ENCODE assay signal across 9 cellular contexts in genomic region chr9:105449081-105449480, GRCh38. TPM values are rescaled to one million over a fixed set of nuclear protein-coding genes. Genes with fewer than 3 reads are reported as not detected.
DNase-seq lines count a peak whose midpoint lies in the region; ATAC-seq and TF ChIP-seq lines count a peak whose summit lies in the region.
"Had no signal": no experiment of that assay in that cellular context is flagged by ENCODE, and none has a peak within 500 bp of the region (broad histone marks: within the 10 kb centered on the region; RNA-seq: fewer than 3 reads in every experiment).

No MANE protein-coding gene starts in this region.

- H3K36me3 ChIP-seq in OCI-LY7 (ENCODE audit: insufficient read depth, low read length) (no peaks in the 10 kb centered on the region), duodenal mucosa (ENCODE audit: control insufficient read depth in 1 of 2, insufficient read depth in 2 of 2, low read length in 2 of 2) (no peaks in the 10 kb centered on the region)

- peak overlapping the region; percentile 89 for H3K4me2 ChIP-seq in OCI-LY7 (ENCODE audit: low read length)

- peaks cover 37% of the 10 kb centered on the region for H3K4me1 Mint-ChIP-seq in osteocyte (ENCODE audit: unreplicated experiment)

- H3K4me3 Mint-ChIP-seq in osteocyte (ENCODE audit: unreplicated experiment), result peak overlapping the region; percentile 80

- no peaks in the 10 kb centered on the region for H3K9me3 Mint-ChIP-seq in osteocyte (ENCODE audit: unreplicated experiment)

- peaks cover 4% of the 10 kb centered on the region; the same call in 1 of the 2 replicates for H4K20me1 ChIP-seq in OCI-LY7 (ENCODE audit: insufficient read depth, low read length)

- H3K9me2 ChIP-seq in OCI-LY7 (ENCODE audit: insufficient read depth, low read length), result no peaks in the 10 kb centered on the region

- peaks cover 20% of the 10 kb centered on the region for H3K4me1 ChIP-seq in OCI-LY7 (ENCODE audit: insufficient read depth, low read length, poor library complexity, severe bottlenecking)
- peaks cover 9 to 26% of the 10 kb centered on the region in 2 donors for H3K4me1 ChIP-seq in duodenal mucosa (ENCODE audit: control insufficient read depth in 1 of 2, insufficient read depth in 2 of 2, low read length in 2 of 2)

- intact Hi-C loops in OCI-LY7 (cut with micrococcal nuclease; ENCODE audit: unreplicated experiment) (loop anchor here (5.0 kb wide), 1 partner anchor 108 kb away; the partner anchor contains the start of gene FKTN), sciatic nerve (cut with DNase I) (no loop called here)

- H3K79me2 ChIP-seq in OCI-LY7 (ENCODE audit: insufficient read depth, low read depth, low read length), result 0 out of 2 replicates have a peak, but pooled peaks cover 11% of the 10 kb centered on the region

- no peak overlapping the region for H3K27ac ChIP-seq in OCI-LY7 (ENCODE audit: low read depth, low read length, poor library complexity, severe bottlenecking)
- no peak overlapping the region for H3K27ac ChIP-seq in duodenal mucosa (ENCODE audit: low read depth, low read length)

- H3K9me3 ChIP-seq in OCI-LY7 (ENCODE audit: low read length), result no peaks in the 10 kb centered on the region
- H3K9me3 ChIP-seq in duodenal mucosa (ENCODE audit: control insufficient read depth in 1 of 2, low read length in 2 of 2), result no peaks in the 10 kb centered on the region

- ATAC-seq in HG02885 (IDR thresholded peaks at IDR 0.05; ENCODE audit: poor library complexity, unreplicated experiment) (no peak), GM21447 (IDR thresholded peaks at IDR 0.05; ENCODE audit: unreplicated experiment) (no peak), sciatic nerve (no peak)

- H3K36me3 Mint-ChIP-seq in osteocyte (ENCODE audit: unreplicated experiment), result no peaks in the 10 kb centered on the region

- TSS peak; percentile 65 for BruUV-seq in OCI-LY7 (replicated peaks; lab: Mats Ljungman, UMichigan)

- peak overlapping the region; percentile 13 to 80 for H3K9ac ChIP-seq in duodenal mucosa (ENCODE audit: low read depth in 1 of 2, low read length in 2 of 2)

- in situ Hi-C loops in G401 (cut with HindIII; ENCODE audit: low sequenced_read_pairs), result no loop called here

- CTCF ChIA-PET in OCI-LY7 (lab: Charles Lee; ENCODE audit: unreplicated experiment), result no interaction called here

- no peaks in the 10 kb centered on the region for H3K27me3 ChIP-seq in duodenal mucosa (ENCODE audit: control insufficient read depth in 1 of 2, insufficient read depth in 2 of 2, low read length in 2 of 2)

- TF ChIP-seq CTCF in OCI-LY7 (conservative IDR thresholded peaks at IDR 0.05; ENCODE audit: low read length) (no peak), osteocyte (IDR thresholded peaks at IDR 0.05) (no peak)

- peak overlapping the region; percentile 99; the same call in 1 of the 2 replicates for H2AFZ ChIP-seq in OCI-LY7 (ENCODE audit: low read length)

- POLR2A ChIA-PET in OCI-LY7 (lab: Charles Lee), result interaction anchor here (0.5 to 1.0 kb wide), 5 partner anchors 13 to 262 kb away, joined by 3 read pairs; no protein-coding TSS in a partner anchor

- H3K4me3 ChIP-seq in OCI-LY7 (ENCODE audit: low read depth, low read length, poor library complexity, severe bottlenecking), result peak overlapping the region; percentile 87
- H3K4me3 ChIP-seq in duodenal mucosa (ENCODE audit: low read depth in 1 of 2, low read length in 2 of 2), result peak overlapping the region; percentile 88 to 98

- H3K27ac Mint-ChIP-seq in osteocyte (ENCODE audit: unreplicated experiment), result peak overlapping the region; percentile 91

- no peaks in the 10 kb centered on the region for H3K27me3 Mint-ChIP-seq in osteocyte (ENCODE audit: unreplicated experiment)

- DNase-seq in G401 (ENCODE audit: low spot score), result peak; percentile 12
- DNase-seq in OCI-LY7 (ENCODE audit: low spot score), result no peak
- no peak for DNase-seq in osteocyte (ENCODE audit: extremely low spot score, unreplicated experiment)
- DNase-seq in sciatic nerve (ENCODE audit: low spot score), result no peak
- DNase-seq in COR-L47 (lab: John Stamatoyannopoulos, UW), result no peak
- DNase-seq: foreskin melanocyte had no signal

RNA-seq across cellular contexts. Expression of gene FSD1L, which starts 1.2 kb away (rescaled TPM):
- 1.1 and 22.1 TPM in 2 replicates for total RNA-seq in G401 (2014; rRNA removed; shearing (Covaris generic))
- total RNA-seq in OCI-LY7 (2014; rRNA removed; shearing (Covaris generic)), result 3.1 and 4.4 TPM in 2 replicates
- 7.9 and 8.5 TPM in 2 replicates for total RNA-seq in OCI-LY7 (2022)
- 6.2 and 6.6 TPM in 2 replicates for total RNA-seq in osteocyte
- 14.0 TPM for total RNA-seq in sciatic nerve
